In the genomic region with DNA sequence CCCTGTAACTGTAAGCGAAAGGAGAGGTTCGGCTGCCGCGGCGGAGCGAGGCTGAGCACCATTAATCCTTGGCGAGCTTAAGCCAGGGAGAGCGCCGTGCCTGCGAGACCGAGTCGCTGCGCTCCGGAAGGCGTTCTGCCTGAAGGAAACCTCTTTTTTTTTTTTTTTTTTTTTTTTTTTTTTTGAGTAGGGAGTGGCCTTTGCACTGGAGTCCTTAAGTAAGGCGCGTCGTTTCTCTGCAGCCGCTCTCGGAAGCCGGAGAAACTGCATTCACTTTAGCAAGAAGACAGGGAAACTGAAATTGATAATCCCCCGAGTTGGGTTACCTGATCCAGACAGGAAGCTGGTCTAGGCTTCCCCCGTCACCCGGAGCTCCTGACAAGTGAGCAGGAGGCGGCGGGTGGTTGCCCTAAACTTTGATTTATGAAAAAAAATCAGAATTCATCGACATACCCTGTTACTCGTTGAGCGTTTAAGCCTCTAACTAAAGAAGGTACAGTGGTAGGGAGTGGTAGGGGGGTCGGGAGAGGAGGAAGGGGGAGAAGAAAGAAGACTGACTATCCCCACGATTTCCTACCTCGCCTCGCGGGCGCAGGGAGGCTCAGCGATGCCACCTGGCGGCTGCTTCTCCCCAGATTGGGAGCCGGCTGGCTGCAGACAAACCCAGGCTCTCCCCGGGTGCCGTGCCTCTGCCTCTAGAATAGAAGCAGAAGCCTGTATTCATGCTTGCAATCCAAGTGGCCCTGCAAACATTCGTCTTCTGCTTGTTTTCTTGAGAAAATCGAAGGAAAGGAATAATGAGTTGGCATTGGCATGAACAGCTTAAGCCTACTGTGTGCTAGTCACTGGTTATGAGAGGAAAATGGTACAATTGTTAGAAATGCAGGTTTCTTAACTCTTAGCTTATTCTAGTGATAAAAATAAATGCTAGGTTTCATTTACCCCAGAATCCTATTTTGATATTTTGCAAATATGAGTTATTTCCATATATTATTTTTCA, we compare ENCODE assay signal across 1 cellular context.
TF ChIP-seq lines count a peak whose summit lies in the region.

No MANE protein-coding gene starts in this region.

TF ChIP-seq in K562, 482 proteins besides CTCF, POLR2A, EP300 and RAD21 (continued from another document and continues in another):
- TF ChIP-seq, protein P1, sequence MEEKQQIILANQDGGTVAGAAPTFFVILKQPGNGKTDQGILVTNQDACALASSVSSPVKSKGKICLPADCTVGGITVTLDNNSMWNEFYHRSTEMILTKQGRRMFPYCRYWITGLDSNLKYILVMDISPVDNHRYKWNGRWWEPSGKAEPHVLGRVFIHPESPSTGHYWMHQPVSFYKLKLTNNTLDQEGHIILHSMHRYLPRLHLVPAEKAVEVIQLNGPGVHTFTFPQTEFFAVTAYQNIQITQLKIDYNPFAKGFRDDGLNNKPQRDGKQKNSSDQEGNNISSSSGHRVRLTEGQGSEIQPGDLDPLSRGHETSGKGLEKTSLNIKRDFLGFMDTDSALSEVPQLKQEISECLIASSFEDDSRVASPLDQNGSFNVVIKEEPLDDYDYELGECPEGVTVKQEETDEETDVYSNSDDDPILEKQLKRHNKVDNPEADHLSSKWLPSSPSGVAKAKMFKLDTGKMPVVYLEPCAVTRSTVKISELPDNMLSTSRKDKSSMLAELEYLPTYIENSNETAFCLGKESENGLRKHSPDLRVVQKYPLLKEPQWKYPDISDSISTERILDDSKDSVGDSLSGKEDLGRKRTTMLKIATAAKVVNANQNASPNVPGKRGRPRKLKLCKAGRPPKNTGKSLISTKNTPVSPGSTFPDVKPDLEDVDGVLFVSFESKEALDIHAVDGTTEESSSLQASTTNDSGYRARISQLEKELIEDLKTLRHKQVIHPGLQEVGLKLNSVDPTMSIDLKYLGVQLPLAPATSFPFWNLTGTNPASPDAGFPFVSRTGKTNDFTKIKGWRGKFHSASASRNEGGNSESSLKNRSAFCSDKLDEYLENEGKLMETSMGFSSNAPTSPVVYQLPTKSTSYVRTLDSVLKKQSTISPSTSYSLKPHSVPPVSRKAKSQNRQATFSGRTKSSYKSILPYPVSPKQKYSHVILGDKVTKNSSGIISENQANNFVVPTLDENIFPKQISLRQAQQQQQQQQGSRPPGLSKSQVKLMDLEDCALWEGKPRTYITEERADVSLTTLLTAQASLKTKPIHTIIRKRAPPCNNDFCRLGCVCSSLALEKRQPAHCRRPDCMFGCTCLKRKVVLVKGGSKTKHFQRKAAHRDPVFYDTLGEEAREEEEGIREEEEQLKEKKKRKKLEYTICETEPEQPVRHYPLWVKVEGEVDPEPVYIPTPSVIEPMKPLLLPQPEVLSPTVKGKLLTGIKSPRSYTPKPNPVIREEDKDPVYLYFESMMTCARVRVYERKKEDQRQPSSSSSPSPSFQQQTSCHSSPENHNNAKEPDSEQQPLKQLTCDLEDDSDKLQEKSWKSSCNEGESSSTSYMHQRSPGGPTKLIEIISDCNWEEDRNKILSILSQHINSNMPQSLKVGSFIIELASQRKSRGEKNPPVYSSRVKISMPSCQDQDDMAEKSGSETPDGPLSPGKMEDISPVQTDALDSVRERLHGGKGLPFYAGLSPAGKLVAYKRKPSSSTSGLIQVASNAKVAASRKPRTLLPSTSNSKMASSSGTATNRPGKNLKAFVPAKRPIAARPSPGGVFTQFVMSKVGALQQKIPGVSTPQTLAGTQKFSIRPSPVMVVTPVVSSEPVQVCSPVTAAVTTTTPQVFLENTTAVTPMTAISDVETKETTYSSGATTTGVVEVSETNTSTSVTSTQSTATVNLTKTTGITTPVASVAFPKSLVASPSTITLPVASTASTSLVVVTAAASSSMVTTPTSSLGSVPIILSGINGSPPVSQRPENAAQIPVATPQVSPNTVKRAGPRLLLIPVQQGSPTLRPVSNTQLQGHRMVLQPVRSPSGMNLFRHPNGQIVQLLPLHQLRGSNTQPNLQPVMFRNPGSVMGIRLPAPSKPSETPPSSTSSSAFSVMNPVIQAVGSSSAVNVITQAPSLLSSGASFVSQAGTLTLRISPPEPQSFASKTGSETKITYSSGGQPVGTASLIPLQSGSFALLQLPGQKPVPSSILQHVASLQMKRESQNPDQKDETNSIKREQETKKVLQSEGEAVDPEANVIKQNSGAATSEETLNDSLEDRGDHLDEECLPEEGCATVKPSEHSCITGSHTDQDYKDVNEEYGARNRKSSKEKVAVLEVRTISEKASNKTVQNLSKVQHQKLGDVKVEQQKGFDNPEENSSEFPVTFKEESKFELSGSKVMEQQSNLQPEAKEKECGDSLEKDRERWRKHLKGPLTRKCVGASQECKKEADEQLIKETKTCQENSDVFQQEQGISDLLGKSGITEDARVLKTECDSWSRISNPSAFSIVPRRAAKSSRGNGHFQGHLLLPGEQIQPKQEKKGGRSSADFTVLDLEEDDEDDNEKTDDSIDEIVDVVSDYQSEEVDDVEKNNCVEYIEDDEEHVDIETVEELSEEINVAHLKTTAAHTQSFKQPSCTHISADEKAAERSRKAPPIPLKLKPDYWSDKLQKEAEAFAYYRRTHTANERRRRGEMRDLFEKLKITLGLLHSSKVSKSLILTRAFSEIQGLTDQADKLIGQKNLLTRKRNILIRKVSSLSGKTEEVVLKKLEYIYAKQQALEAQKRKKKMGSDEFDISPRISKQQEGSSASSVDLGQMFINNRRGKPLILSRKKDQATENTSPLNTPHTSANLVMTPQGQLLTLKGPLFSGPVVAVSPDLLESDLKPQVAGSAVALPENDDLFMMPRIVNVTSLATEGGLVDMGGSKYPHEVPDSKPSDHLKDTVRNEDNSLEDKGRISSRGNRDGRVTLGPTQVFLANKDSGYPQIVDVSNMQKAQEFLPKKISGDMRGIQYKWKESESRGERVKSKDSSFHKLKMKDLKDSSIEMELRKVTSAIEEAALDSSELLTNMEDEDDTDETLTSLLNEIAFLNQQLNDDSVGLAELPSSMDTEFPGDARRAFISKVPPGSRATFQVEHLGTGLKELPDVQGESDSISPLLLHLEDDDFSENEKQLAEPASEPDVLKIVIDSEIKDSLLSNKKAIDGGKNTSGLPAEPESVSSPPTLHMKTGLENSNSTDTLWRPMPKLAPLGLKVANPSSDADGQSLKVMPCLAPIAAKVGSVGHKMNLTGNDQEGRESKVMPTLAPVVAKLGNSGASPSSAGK (IDR thresholded peaks at IDR 0.05): no peak
- TF ChIP-seq GATA2 (CRISPR knock-in tag; IDR thresholded peaks at IDR 0.05): no peak
- TF ChIP-seq TBP (optimal IDR thresholded peaks at IDR 0.05; ENCODE audit: low read depth, low read length): no peak
- TF ChIP-seq, protein P2, sequence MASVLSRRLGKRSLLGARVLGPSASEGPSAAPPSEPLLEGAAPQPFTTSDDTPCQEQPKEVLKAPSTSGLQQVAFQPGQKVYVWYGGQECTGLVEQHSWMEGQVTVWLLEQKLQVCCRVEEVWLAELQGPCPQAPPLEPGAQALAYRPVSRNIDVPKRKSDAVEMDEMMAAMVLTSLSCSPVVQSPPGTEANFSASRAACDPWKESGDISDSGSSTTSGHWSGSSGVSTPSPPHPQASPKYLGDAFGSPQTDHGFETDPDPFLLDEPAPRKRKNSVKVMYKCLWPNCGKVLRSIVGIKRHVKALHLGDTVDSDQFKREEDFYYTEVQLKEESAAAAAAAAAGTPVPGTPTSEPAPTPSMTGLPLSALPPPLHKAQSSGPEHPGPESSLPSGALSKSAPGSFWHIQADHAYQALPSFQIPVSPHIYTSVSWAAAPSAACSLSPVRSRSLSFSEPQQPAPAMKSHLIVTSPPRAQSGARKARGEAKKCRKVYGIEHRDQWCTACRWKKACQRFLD (CRISPR knock-in tag; IDR thresholded peaks at IDR 0.05): no peak
- no peak for TF ChIP-seq NR4A1 (CRISPR knock-in tag; IDR thresholded peaks at IDR 0.05)
- no peak for TF ChIP-seq NR4A1 (tag; IDR thresholded peaks at IDR 0.05)
- no peak for TF ChIP-seq ZBTB17 (CRISPR knock-in tag; IDR thresholded peaks at IDR 0.05)
- no peak for TF ChIP-seq ZNF133 (CRISPR knock-in tag; IDR thresholded peaks at IDR 0.05)
- no peak for TF ChIP-seq TCF7 (IDR thresholded peaks at IDR 0.05; ENCODE audit: borderline replicate concordance)
- no peak for TF ChIP-seq HCFC1 (IDR thresholded peaks at IDR 0.05; ENCODE audit: low read depth, low read length)
- TF ChIP-seq, protein P3, sequence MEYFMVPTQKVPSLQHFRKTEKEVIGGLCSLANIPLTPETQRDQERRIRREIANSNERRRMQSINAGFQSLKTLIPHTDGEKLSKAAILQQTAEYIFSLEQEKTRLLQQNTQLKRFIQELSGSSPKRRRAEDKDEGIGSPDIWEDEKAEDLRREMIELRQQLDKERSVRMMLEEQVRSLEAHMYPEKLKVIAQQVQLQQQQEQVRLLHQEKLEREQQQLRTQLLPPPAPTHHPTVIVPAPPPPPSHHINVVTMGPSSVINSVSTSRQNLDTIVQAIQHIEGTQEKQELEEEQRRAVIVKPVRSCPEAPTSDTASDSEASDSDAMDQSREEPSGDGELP (CRISPR knock-in tag; IDR thresholded peaks at IDR 0.05; ENCODE audit: borderline replicate concordance): peak; percentile 20; the same call in 1 of the 2 replicates
- no peak for TF ChIP-seq NFRKB (IDR thresholded peaks at IDR 0.05; ENCODE audit: low read depth)
- no peak for TF ChIP-seq MBD2 (IDR thresholded peaks at IDR 0.05; ENCODE audit: borderline replicate concordance, low read depth)
- TF ChIP-seq, protein P4, sequence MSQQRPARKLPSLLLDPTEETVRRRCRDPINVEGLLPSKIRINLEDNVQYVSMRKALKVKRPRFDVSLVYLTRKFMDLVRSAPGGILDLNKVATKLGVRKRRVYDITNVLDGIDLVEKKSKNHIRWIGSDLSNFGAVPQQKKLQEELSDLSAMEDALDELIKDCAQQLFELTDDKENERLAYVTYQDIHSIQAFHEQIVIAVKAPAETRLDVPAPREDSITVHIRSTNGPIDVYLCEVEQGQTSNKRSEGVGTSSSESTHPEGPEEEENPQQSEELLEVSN (IDR thresholded peaks at IDR 0.05; ENCODE audit: borderline replicate concordance in 1 of 2, extremely low read depth in 1 of 2, insufficient read depth in 1 of 2, insufficient read length in 1 of 2, low read depth in 1 of 2, low read length in 1 of 2, poor library complexity in 1 of 2, severe bottlenecking in 1 of 2): peak in 1 of 2 experiments; percentile 2
- no peak for TF ChIP-seq GTF3C2 (IDR thresholded peaks at IDR 0.05; ENCODE audit: borderline replicate concordance, extremely low read depth, insufficient read length)
- no peak for TF ChIP-seq CHD1 (IDR thresholded peaks at IDR 0.05; ENCODE audit: low read length)
- TF ChIP-seq, protein P5, sequence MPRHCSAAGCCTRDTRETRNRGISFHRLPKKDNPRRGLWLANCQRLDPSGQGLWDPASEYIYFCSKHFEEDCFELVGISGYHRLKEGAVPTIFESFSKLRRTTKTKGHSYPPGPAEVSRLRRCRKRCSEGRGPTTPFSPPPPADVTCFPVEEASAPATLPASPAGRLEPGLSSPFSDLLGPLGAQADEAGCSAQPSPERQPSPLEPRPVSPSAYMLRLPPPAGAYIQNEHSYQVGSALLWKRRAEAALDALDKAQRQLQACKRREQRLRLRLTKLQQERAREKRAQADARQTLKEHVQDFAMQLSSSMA (CRISPR knock-in tag; IDR thresholded peaks at IDR 0.05): no peak
- TF ChIP-seq LARP7 (IDR thresholded peaks at IDR 0.05): no peak
- no peak for TF ChIP-seq CHCHD3 (CRISPR knock-in tag; IDR thresholded peaks at IDR 0.05)
- TF ChIP-seq, protein P6, sequence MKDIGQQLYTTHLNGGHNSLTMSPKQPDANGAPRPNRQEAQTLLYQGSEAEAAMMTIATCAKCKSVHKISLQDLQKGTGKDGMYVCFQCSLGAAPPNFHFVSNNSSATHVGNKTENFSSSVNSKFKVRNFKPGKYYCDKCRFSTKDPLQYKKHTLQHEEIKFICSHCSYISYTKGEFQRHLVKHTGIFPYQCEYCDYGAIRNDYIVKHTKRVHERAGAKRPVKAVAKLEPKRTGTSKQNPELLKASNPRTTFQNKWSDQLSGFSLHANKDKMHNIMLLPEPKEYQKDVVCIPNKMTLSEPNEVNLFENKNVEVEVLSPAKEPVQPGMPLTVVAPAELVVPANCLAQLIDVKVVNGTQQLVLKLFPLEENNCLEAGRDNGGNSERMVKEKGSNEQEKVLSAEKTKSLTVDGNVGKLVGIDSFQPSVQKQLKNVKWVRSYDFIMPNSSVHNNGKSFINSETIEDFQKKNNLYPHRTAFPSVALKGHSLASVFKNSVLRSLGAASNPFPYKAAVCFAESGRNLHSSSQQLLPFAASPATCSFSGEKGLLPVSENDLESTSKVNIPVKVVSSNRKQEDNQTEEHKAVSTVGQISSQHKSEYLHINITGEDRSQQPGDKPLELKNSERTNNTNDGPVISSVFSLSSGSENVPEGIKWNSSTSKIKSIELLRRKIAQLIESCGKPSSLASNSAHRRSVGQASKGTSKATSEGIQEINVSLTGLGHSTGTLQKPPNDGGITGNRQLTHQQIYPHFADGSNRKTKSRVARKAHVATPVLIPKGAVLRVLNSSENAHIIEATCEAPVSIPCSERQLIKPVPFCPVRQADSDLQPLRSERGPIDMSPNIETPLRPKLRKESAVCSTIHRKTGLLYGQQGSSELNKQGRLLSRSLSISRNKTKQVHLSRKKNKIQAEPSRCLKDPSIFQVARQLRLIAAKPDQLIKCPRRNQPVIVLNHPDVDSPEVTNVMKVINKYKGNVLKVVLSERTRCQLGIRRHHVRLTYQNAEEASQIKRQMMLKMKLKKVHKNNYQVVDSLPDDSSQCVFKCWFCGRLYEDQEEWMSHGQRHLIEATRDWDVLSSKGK (CRISPR knock-in tag; IDR thresholded peaks at IDR 0.05): no peak
- TF ChIP-seq ZNF140 (CRISPR knock-in tag; IDR thresholded peaks at IDR 0.05): no peak
- TF ChIP-seq MECOM (CRISPR knock-in tag; IDR thresholded peaks at IDR 0.05): no peak
- no peak for TF ChIP-seq SREBF2 (CRISPR knock-in tag; IDR thresholded peaks at IDR 0.05)
